Comparison of ENCODE assay signal across 15 cellular contexts in the genomic region with DNA sequence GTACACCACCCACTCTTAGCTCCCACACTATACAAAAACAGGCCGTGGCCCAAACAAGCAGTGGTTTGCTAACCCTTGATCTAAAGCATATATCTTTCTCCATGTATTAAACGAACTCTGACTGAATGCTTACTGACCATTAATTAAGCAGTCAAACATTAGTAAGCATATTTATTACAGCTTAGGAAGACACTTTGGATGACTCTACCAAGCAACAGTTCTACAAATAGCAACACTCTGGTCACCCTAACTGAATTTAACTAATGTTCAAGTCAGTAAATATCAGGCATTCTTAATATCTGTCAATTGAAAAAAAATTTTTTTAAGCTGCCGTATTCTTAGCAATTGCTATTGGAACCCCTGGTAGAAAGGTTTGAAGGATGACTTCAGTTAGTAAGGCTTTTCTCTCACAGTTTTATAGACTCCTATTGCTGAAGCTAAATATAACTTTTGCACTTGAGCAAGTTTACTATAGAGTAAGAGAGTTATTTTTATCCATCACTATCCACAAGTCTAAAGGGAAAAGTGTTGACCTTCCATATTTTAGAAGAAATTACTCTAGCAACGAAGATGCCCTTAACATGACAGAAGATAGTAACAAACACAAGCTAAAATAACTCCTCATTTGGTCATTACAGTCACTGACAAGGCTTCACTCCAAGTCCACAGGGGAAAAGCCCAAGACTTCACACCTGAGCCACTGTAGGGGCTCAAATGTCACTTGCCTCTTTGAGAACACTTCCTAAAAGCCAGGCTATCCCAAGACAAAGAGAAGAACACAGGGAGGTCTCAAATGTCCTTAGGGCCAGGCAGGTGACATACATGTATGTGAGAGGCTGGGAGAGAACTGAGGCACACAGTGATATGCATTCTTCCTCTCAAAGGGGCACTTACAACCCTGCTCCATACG.
A peak's percentile ranks its signal among the peaks of the same experiment; 100 is the strongest.
DNase-seq lines count a peak whose midpoint lies in the region; ATAC-seq and TF ChIP-seq lines count a peak whose summit lies in the region.
"Had no signal": no experiment of that assay in that cellular context is flagged by ENCODE, and none has a peak within 500 bp of the region (broad histone marks: within the 10 kb centered on the region; RNA-seq: fewer than 3 reads in every experiment).

No MANE protein-coding gene starts in this region.

- H3K27me3 ChIP-seq in heart left ventricle (no peaks in the 10 kb centered on the region), right atrium auricular region (no peaks in the 10 kb centered on the region), tibial artery (no peaks in the 10 kb centered on the region)
- H3K27me3 ChIP-seq: upper lobe of right lung had no signal

- peak overlapping the region; percentile 72 for H3K27ac Mint-ChIP-seq in central memory CD8-positive, alpha-beta T cell (ENCODE audit: low read depth)
- H3K27ac Mint-ChIP-seq in naive thymus-derived CD8-positive, alpha-beta T cell: peak overlapping the region in 9 of 10 donors; percentile 40 to 89 (median 67)

- H3K27ac ChIP-seq in heart left ventricle (peak overlapping the region in 4 of 12 donors; percentile 23 to 53 (median 46)), right atrium auricular region (no peak overlapping the region), tibial artery (peak overlapping the region; percentile 31 to 43)
- H3K27ac ChIP-seq: upper lobe of right lung had no signal

- no peak overlapping the region for H3K4me3 Mint-ChIP-seq in central memory CD8-positive, alpha-beta T cell
- H3K4me3 Mint-ChIP-seq in naive thymus-derived CD8-positive, alpha-beta T cell: no peak overlapping the region

- H3K4me1 ChIP-seq in heart left ventricle: peaks cover 0 to 62% (median 47%) of the 10 kb centered on the region in 12 donors
- peaks cover 0 to 32% of the 10 kb centered on the region in 2 donors for H3K4me1 ChIP-seq in right atrium auricular region
- H3K4me1 ChIP-seq in tibial artery: peaks cover 0 to 87% (median 44%) of the 10 kb centered on the region in 4 donors

- H3K36me3 ChIP-seq in heart left ventricle (peaks cover 0 to 47% (median 24%) of the 10 kb centered on the region in 9 donors), right atrium auricular region (no peaks in the 10 kb centered on the region), tibial artery (peaks cover 0 to 14% (median 3%) of the 10 kb centered on the region in 3 donors)

- peak; percentile 53 to 72 (median 64) for ATAC-seq in heart left ventricle
- no peak for ATAC-seq in central memory CD8-positive, alpha-beta T cell (replicated peaks; ENCODE audit: extremely low read depth, poor library complexity, severe bottlenecking)
- no peak for ATAC-seq in naive thymus-derived CD8-positive, alpha-beta T cell
- no peak for ATAC-seq in GM18907 (IDR thresholded peaks at IDR 0.05; ENCODE audit: unreplicated experiment)
- ATAC-seq: upper lobe of right lung had no signal

- intact Hi-C loops in heart left ventricle (cut with DNase I) (loop anchor here in 1 of 10 donors (5.0 kb wide), 1 partner anchor 71 kb away; no protein-coding TSS in a partner anchor), tibial artery (cut with DNase I; ENCODE audit: low total_unique reads) (no loop called here)

- DNase-seq in heart left ventricle: no peak
- no peak for DNase-seq in right atrium auricular region (ENCODE audit: low spot score)
- DNase-seq in central memory CD8-positive, alpha-beta T cell (ENCODE audit: low spot score in 2 of 2): no peak
- no peak for DNase-seq in naive thymus-derived CD8-positive, alpha-beta T cell
- DNase-seq in tibial artery: no peak
- no peak for DNase-seq in kidney glomerular epithelial cell (lab: John Stamatoyannopoulos, UW)
- DNase-seq in NOMO-1 (lab: John Stamatoyannopoulos, UW; ENCODE audit: unreplicated experiment in 2 of 2): no peak
- DNase-seq: activated CD4-positive, alpha-beta T cell treated with anti-CD3 and anti-CD28 coated beads for 1 hour; DMS153; effector memory CD4-positive, alpha-beta T cell; NCI-H1105; NCI-H345; SW 1271; upper lobe of right lung had no signal

- H3K9me3 Mint-ChIP-seq in central memory CD8-positive, alpha-beta T cell: no peaks in the 10 kb centered on the region
- no peaks in the 10 kb centered on the region for H3K9me3 Mint-ChIP-seq in naive thymus-derived CD8-positive, alpha-beta T cell

- H3K4me1 Mint-ChIP-seq in central memory CD8-positive, alpha-beta T cell: peaks cover 56% of the 10 kb centered on the region
- peaks cover 18 to 43% (median 37%) of the 10 kb centered on the region in 4 donors for H3K4me1 Mint-ChIP-seq in naive thymus-derived CD8-positive, alpha-beta T cell

- H3K9me3 ChIP-seq in heart left ventricle: no peaks in the 10 kb centered on the region
- no peaks in the 10 kb centered on the region for H3K9me3 ChIP-seq in right atrium auricular region
- H3K9me3 ChIP-seq in tibial artery: no peaks in the 10 kb centered on the region
- H3K9me3 ChIP-seq: upper lobe of right lung had no signal

- POLR2A ChIA-PET in naive thymus-derived CD8-positive, alpha-beta T cell (lab: Charles Lee): no interaction called here

- TF ChIP-seq CTCF in heart left ventricle (IDR thresholded peaks at IDR 0.05) (no peak), right atrium auricular region (IDR thresholded peaks at IDR 0.05) (no peak), tibial artery (IDR thresholded peaks at IDR 0.05) (no peak)

- no peaks in the 10 kb centered on the region for H3K27me3 Mint-ChIP-seq in central memory CD8-positive, alpha-beta T cell
- no peaks in the 10 kb centered on the region for H3K27me3 Mint-ChIP-seq in naive thymus-derived CD8-positive, alpha-beta T cell

- no peak for TF ChIP-seq POLR2A in heart left ventricle (IDR thresholded peaks at IDR 0.05)

- H3K4me3 ChIP-seq in heart left ventricle (no peak overlapping the region), right atrium auricular region (no peak overlapping the region), tibial artery (no peak overlapping the region)
- H3K4me3 ChIP-seq: upper lobe of right lung had no signal

- WGBS in heart left ventricle, 4 donors: 66 to 76% (median 75%) methylated on average over 5 of the region's 5 CpGs

- H3K36me3 Mint-ChIP-seq in central memory CD8-positive, alpha-beta T cell (ENCODE audit: insufficient read depth): peaks cover 23% of the 10 kb centered on the region
- H3K36me3 Mint-ChIP-seq in naive thymus-derived CD8-positive, alpha-beta T cell: peaks cover 0 to 57% (median 15%) of the 10 kb centered on the region in 3 donors

Comparison
In these comparisons a context has a peak if more than half of its experiments do, and no peak if none do; other contexts are left out.
1. ATAC-seq: peak in heart left ventricle (4 of 4); none in central memory CD8-positive, alpha-beta T cell (single experiment), naive thymus-derived CD8-positive, alpha-beta T cell (0 of 2) and GM18907 (single experiment).
2. H3K27ac ChIP-seq: peak in tibial artery (2 of 2); none in right atrium auricular region (0 of 2).